27 cellular contexts compared by ENCODE assay signal in the genomic region with DNA sequence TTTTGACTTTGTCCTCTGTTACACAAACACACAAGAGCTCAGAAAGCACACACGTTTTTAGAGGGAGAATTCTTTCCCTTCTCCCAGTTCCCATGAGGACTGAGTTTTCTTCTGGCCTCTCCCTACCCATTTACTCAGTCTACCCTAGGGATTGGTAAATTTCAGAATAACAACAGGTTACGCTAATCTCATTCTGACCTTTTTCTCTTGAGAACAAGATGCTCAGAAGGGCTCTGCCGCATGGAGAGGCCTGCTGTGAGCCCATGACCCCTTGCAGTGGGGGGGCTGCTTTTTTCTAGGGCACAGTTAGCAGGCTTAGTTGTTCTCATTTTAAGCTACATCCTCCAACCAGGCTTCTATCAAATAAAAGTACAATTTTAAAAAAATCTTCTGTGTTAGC.
"Had no signal": no experiment of that assay in that cellular context is flagged by ENCODE, and none has a peak within 500 bp of the region (broad histone marks: within the 10 kb centered on the region; RNA-seq: fewer than 3 reads in every experiment).

No MANE protein-coding gene starts in this region.

- H3K9me3 ChIP-seq: Peyer's patch, SJCRH30 had no signal

- H3K36me3 Mint-ChIP-seq: activated naive CD4-positive, alpha-beta T cell treated with anti-CD3 and anti-CD28 coated beads, Interleukin-2, amount 50 U/mL, for 24 hours had no signal

- H3K36me3 ChIP-seq: Peyer's patch, SJCRH30 had no signal

- H3K27me3 ChIP-seq: Peyer's patch, SJCRH30 had no signal

- H3K27ac ChIP-seq: Peyer's patch, RWPE1, SJCRH30 had no signal

- H3K27ac Mint-ChIP-seq: activated CD8-positive, alpha-beta memory T cell treated with anti-CD3 and anti-CD28 coated beads, Interleukin-2, amount 10 ng/mL, durations not matched to agents 7 days and 5 days; activated naive CD4-positive, alpha-beta T cell treated with anti-CD3 and anti-CD28 coated beads, Interleukin-2, amount 50 U/mL, for 24 hours; activated T-cell treated with anti-CD3 and anti-CD28 coated beads, Interleukin-2, amount 50 U/mL, for 24 hours; activated T-helper 1 cell treated with anti-CD3 and anti-CD28 coated beads, Interleukin-12 subunit alpha, Interleukin-12 subunit beta, Interleukin-2, Interleukin-4 antibody, amounts not matched to agents 30 ng/mL and 10 ng/mL and 1 ng/mL, durations not matched to agents 14 hours and 24 hours and 36 hours; T-helper 2 cell treated with Interferon-gamma antibody and Interleukin-4, amounts not matched to agents 5 μg/mL and 100 μg/mL, for 36 hours had no signal

- H3K4me3 ChIP-seq: Peyer's patch, SJCRH30 had no signal

- DNase-seq: activated CD4-positive, alpha-beta T cell treated with anti-CD3 and anti-CD28 coated beads for 48 hours; activated CD4-positive, alpha-beta T cell treated with anti-CD3 and anti-CD28 coated beads, Interleukin-2, amount 50 U/mL, for 4 hours; activated CD4-positive, CD25-positive, alpha-beta regulatory T cell treated with anti-CD3 and anti-CD28 coated beads, Interleukin-2, amount 50 U/mL, for 72 hours; activated CD8-positive, alpha-beta memory T cell treated with anti-CD3 and anti-CD28 coated beads, Interleukin-2, amount 10 ng/mL, durations not matched to agents 7 days and 5 days; activated effector memory CD4-positive, alpha-beta T cell treated with Interleukin-2 at 50 U/mL for 16 hours; activated naive CD4-positive, alpha-beta T cell; activated T-cell treated with anti-CD3 and anti-CD28 coated beads, Interleukin-2, amount 50 U/mL, for 24 hours; aorta; central memory CD4-positive, alpha-beta T cell; NCI-H1048; NCI-H146; NCI-H187 treated with DMSO at 0.1 percent for 48 hours; NCI-H2081 treated with DMSO at 0.1 percent for 48 hours; NCI-H2171; NCI-H2227 treated with DMSO at 0.1 percent for 48 hours; NCI-H526; NCI-H82; OCI-M1; Peyer's patch; Right ventricle myocardium superior; SJCRH30; SW 1271 had no signal

- H3K4me3 Mint-ChIP-seq: activated CD8-positive, alpha-beta memory T cell treated with anti-CD3 and anti-CD28 coated beads, Interleukin-2, amount 10 ng/mL, durations not matched to agents 7 days and 5 days; activated naive CD4-positive, alpha-beta T cell treated with anti-CD3 and anti-CD28 coated beads, Interleukin-2, amount 50 U/mL, for 24 hours; activated T-cell treated with anti-CD3 and anti-CD28 coated beads, Interleukin-2, amount 50 U/mL, for 24 hours; activated T-helper 1 cell treated with anti-CD3 and anti-CD28 coated beads, Interleukin-12 subunit alpha, Interleukin-12 subunit beta, Interleukin-2, Interleukin-4 antibody, amounts not matched to agents 30 ng/mL and 10 ng/mL and 1 ng/mL, durations not matched to agents 14 hours and 24 hours and 36 hours; T-helper 2 cell treated with Interferon-gamma antibody and Interleukin-4, amounts not matched to agents 5 μg/mL and 100 μg/mL, for 36 hours had no signal

- H3K9me3 Mint-ChIP-seq: activated naive CD4-positive, alpha-beta T cell treated with anti-CD3 and anti-CD28 coated beads, Interleukin-2, amount 50 U/mL, for 24 hours; activated T-helper 1 cell treated with anti-CD3 and anti-CD28 coated beads, Interleukin-12 subunit alpha, Interleukin-12 subunit beta, Interleukin-2, Interleukin-4 antibody, amounts not matched to agents 30 ng/mL and 10 ng/mL and 1 ng/mL, durations not matched to agents 14 hours and 24 hours and 36 hours; T-helper 2 cell treated with Interferon-gamma antibody and Interleukin-4, amounts not matched to agents 5 μg/mL and 100 μg/mL, for 36 hours had no signal

- ATAC-seq: activated CD8-positive, alpha-beta memory T cell treated with anti-CD3 and anti-CD28 coated beads, Interleukin-2, amount 10 ng/mL, durations not matched to agents 7 days and 5 days; SK-N-SH treated with all-trans-retinoic acid at 6 μM for 48 hours had no signal

- H3K4me1 ChIP-seq: Peyer's patch, SJCRH30 had no signal
